In genomic region chr5:159819671-159820411, GRCh38 we compare ENCODE assay signal across 13 cellular contexts.
DNase-seq lines count a peak whose midpoint lies in the region; ATAC-seq and TF ChIP-seq lines count a peak whose summit lies in the region.
"Had no signal": no experiment of that assay in that cellular context is flagged by ENCODE, and none has a peak within 500 bp of the region (broad histone marks: within the 10 kb centered on the region; RNA-seq: fewer than 3 reads in every experiment).

No MANE protein-coding gene starts in this region.

- DNase-seq in stimulated activated naive CD8-positive, alpha-beta T cell treated with anti-CD3 and anti-CD28 coated beads, Interleukin-15, amount 100 ng/mL, for 72 hours = no peak
- no peak for DNase-seq in stimulated activated naive CD8-positive, alpha-beta T cell treated with anti-CD3 and anti-CD28 coated beads, Interleukin-15, Interleukin-2, amounts not matched to agents 100 U/mL and 50 U/mL, for 24 hours
- DNase-seq in fibroblast of pulmonary artery (ENCODE audit: low read depth) (peak; percentile 54), neural progenitor cell (ENCODE audit: low spot score) (no peak), aorta (no peak), middle frontal gyrus (ENCODE audit: extremely low spot score, low spot score) (no peak), NCI-H2081 (lab: John Stamatoyannopoulos, UW) (no peak), activated T-cell treated with anti-CD3 and anti-CD28 coated beads for 4 hours (no peak)
- DNase-seq: ACHN; activated T-cell treated with anti-CD3 and anti-CD28 coated beads, Interleukin-2, amount 50 U/mL, for 72 hours; GF-D8; NCI-H1417 treated with DMSO at 0.1 percent for 48 hours had no signal

- no peak overlapping the region for H3K4me3 ChIP-seq in fibroblast of pulmonary artery (replicated peaks; ENCODE audit: low read depth, low read length)
- H3K4me3 ChIP-seq in neural progenitor cell = no peak overlapping the region
- no peak overlapping the region for H3K4me3 ChIP-seq in aorta (ENCODE audit: low read length in 2 of 2)

- no peaks in the 10 kb centered on the region for H3K4me1 Mint-ChIP-seq in stimulated activated naive CD8-positive, alpha-beta T cell treated with anti-CD3 and anti-CD28 coated beads, Interleukin-15, amount 100 ng/mL, for 72 hours
- H3K4me1 Mint-ChIP-seq in neural progenitor cell = peaks cover 14% of the 10 kb centered on the region

- WGBS in aorta, 2 donors = 69 to 75% methylated on average over 8 of the region's 8 CpGs

- H3K4me1 ChIP-seq in neural progenitor cell = peaks cover 9% of the 10 kb centered on the region
- no peaks in the 10 kb centered on the region for H3K4me1 ChIP-seq in aorta (ENCODE audit: control insufficient read depth in 1 of 2, insufficient read depth in 2 of 2, low read length in 2 of 2)

- H3K36me3 ChIP-seq in neural progenitor cell (no peaks in the 10 kb centered on the region), aorta (ENCODE audit: control insufficient read depth in 1 of 2, insufficient read depth in 2 of 2, low read length in 1 of 2) (no peaks in the 10 kb centered on the region)

- no peak overlapping the region for H3K9ac ChIP-seq in neural progenitor cell

- ATAC-seq in stimulated activated naive CD8-positive, alpha-beta T cell treated with anti-CD3 and anti-CD28 coated beads, Interleukin-15, amount 100 ng/mL, for 72 hours = peak; percentile 37
- no peak for ATAC-seq in stimulated activated naive CD8-positive, alpha-beta T cell treated with anti-CD3 and anti-CD28 coated beads, Interleukin-15, Interleukin-2, amounts not matched to agents 100 U/mL and 50 U/mL, for 24 hours
- ATAC-seq in aorta (ENCODE audit: low FRiP score) = peak; percentile 19
- ATAC-seq: activated T-cell treated with anti-CD3 and anti-CD28 coated beads, Interleukin-2, amount 50 U/mL, for 72 hours had no signal

- H3K27me3 Mint-ChIP-seq in stimulated activated naive CD8-positive, alpha-beta T cell treated with anti-CD3 and anti-CD28 coated beads, Interleukin-15, amount 100 ng/mL, for 72 hours = peaks cover 26% of the 10 kb centered on the region
- H3K27me3 Mint-ChIP-seq in neural progenitor cell (ENCODE audit: insufficient read depth, low read depth) = peaks cover 2% of the 10 kb centered on the region

- H3K9me3 Mint-ChIP-seq in stimulated activated naive CD8-positive, alpha-beta T cell treated with anti-CD3 and anti-CD28 coated beads, Interleukin-15, amount 100 ng/mL, for 72 hours = no peaks in the 10 kb centered on the region
- H3K9me3 Mint-ChIP-seq in neural progenitor cell = no peaks in the 10 kb centered on the region
- H3K9me3 Mint-ChIP-seq: activated T-cell treated with anti-CD3 and anti-CD28 coated beads, Interleukin-2, amount 50 U/mL, for 72 hours; dendritic cell treated with granulocyte-macrophage colony-stimulating factor and Interleukin-4, amounts not matched to agents 40 ng/mL and 50 ng/mL, for 4 days had no signal

- no peaks in the 10 kb centered on the region for H3F3A ChIP-seq in neural progenitor cell (ENCODE audit: low read depth)

- no peak overlapping the region for H3K27ac ChIP-seq in neural progenitor cell
- no peak overlapping the region for H3K27ac ChIP-seq in aorta (ENCODE audit: low read depth in 1 of 2, low read length in 2 of 2)

- peak overlapping the region; percentile 31 for H2AFZ ChIP-seq in neural progenitor cell (replicated peaks)

- peak overlapping the region in 1 of 2 donors; percentile 37 for H3K27ac Mint-ChIP-seq in stimulated activated naive CD8-positive, alpha-beta T cell treated with anti-CD3 and anti-CD28 coated beads, Interleukin-15, amount 100 ng/mL, for 72 hours
- H3K27ac Mint-ChIP-seq in neural progenitor cell = no peak overlapping the region
- H3K27ac Mint-ChIP-seq: activated T-cell treated with anti-CD3 and anti-CD28 coated beads, Interleukin-2, amount 50 U/mL, for 72 hours; dendritic cell treated with granulocyte-macrophage colony-stimulating factor and Interleukin-4, amounts not matched to agents 40 ng/mL and 50 ng/mL, for 4 days had no signal

- H3K27me3 ChIP-seq in neural progenitor cell (no peaks in the 10 kb centered on the region), aorta (ENCODE audit: control insufficient read depth in 1 of 2, insufficient read depth in 2 of 2, low read length in 1 of 2) (no peaks in the 10 kb centered on the region)

- no peaks in the 10 kb centered on the region for H3K79me2 ChIP-seq in neural progenitor cell (ENCODE audit: low read depth)

- H3K4me3 Mint-ChIP-seq in stimulated activated naive CD8-positive, alpha-beta T cell treated with anti-CD3 and anti-CD28 coated beads, Interleukin-15, amount 100 ng/mL, for 72 hours = no peak overlapping the region
- no peak overlapping the region for H3K4me3 Mint-ChIP-seq in neural progenitor cell
- H3K4me3 Mint-ChIP-seq: activated T-cell treated with anti-CD3 and anti-CD28 coated beads, Interleukin-2, amount 50 U/mL, for 72 hours; dendritic cell treated with granulocyte-macrophage colony-stimulating factor and Interleukin-4, amounts not matched to agents 40 ng/mL and 50 ng/mL, for 4 days had no signal

- no peak for TF ChIP-seq CTCF in fibroblast of pulmonary artery (IDR thresholded peaks at IDR 0.05; ENCODE audit: low read length, missing control alignments)
- no peak for TF ChIP-seq CTCF in neural progenitor cell (IDR thresholded peaks at IDR 0.05)

- H4K20me1 ChIP-seq in neural progenitor cell (ENCODE audit: low read depth) = no peaks in the 10 kb centered on the region

- intact Hi-C loops in aorta (cut with DNase I) = no loop called here

- H3K9me3 ChIP-seq in neural progenitor cell (ENCODE audit: low read depth) (no peaks in the 10 kb centered on the region), aorta (ENCODE audit: control insufficient read depth, low read length) (no peaks in the 10 kb centered on the region)

- no peaks in the 10 kb centered on the region for H3K36me3 Mint-ChIP-seq in neural progenitor cell

- no peak overlapping the region for H3K4me2 ChIP-seq in neural progenitor cell
